ENCODE assay signal across 28 cellular contexts in genomic region chr10:68790476-68790875, GRCh38.
"Had no signal": no experiment of that assay in that cellular context is flagged by ENCODE, and none has a peak within 500 bp of the region (broad histone marks: within the 10 kb centered on the region; RNA-seq: fewer than 3 reads in every experiment).

No MANE protein-coding gene starts in this region.

- H2AFZ ChIP-seq: neural progenitor cell had no signal

- H3K27me3 ChIP-seq: neural progenitor cell, pancreas, right lobe of liver, sigmoid colon, stomach, thyroid gland, tibial nerve, upper lobe of left lung, uterus had no signal

- DNase-seq: naive thymus-derived CD4-positive, alpha-beta T cell; natural killer cell; occipital lobe; pancreas; posterior cingulate gyrus; psoas muscle; right cardiac atrium; right lobe of liver; sigmoid colon; small intestine; stimulated activated CD4-positive, alpha-beta T cell treated with anti-CD3 and anti-CD28 coated beads, Interleukin-15, amount 100 ng/mL, for 24 hours; stimulated activated CD4-positive, alpha-beta T cell treated with anti-CD3 and anti-CD28 coated beads, Interleukin-2, amount 100 ng/mL, for 24 hours; stimulated activated CD4-positive, alpha-beta T cell treated with anti-CD3 and anti-CD28 coated beads, Interleukin-2, amount 100 ng/mL, for 48 hours; stimulated activated CD4-positive, alpha-beta T cell treated with anti-CD3 and anti-CD28 coated beads, Interleukin-4, amount 100 ng/mL, for 24 hours; stimulated activated naive B cell treated with anti-CD40 and anti-IgM and Interleukin-4, amounts not matched to agents 10 μg/mL and 1 μg/mL and 100 μg/mL, for 72 hours; stimulated activated naive CD4-positive, alpha-beta T cell treated with Interleukin-2 at 50 U/mL for 16 hours; stomach; thyroid gland; trophoblast cell; upper lobe of left lung; uterus had no signal

- H3K9me3 ChIP-seq: pancreas, psoas muscle, right lobe of liver, sigmoid colon, stomach, thoracic aorta, thyroid gland, tibial nerve, upper lobe of left lung, uterus had no signal

- H3K4me1 Mint-ChIP-seq: naive thymus-derived CD4-positive, alpha-beta T cell; nephron; neural progenitor cell; stimulated activated effector memory CD8-positive, alpha-beta T cell treated with anti-CD3 and anti-CD28 coated beads, Interleukin-12 subunit alpha, Interleukin-12 subunit beta, amount 100 ng/mL, for 72 hours; stimulated activated naive B cell treated with anti-CD40 and anti-IgM and Interleukin-4, amounts not matched to agents 10 μg/mL and 1 μg/mL and 100 μg/mL, for 72 hours had no signal

- H3K9me3 Mint-ChIP-seq: natural killer cell; nephron; neural progenitor cell; stimulated activated effector memory CD8-positive, alpha-beta T cell treated with anti-CD3 and anti-CD28 coated beads, Interleukin-12 subunit alpha, Interleukin-12 subunit beta, amount 100 ng/mL, for 72 hours; stimulated activated naive B cell treated with anti-CD40 and anti-IgM and Interleukin-4, amounts not matched to agents 10 μg/mL and 1 μg/mL and 100 μg/mL, for 72 hours; stimulated activated naive CD8-positive, alpha-beta T cell treated with anti-CD3 and anti-CD28 coated beads, Interleukin-15, Interleukin-2, amounts not matched to agents 100 ng/mL and 50 ng/mL, for 24 hours had no signal

- ATAC-seq: naive thymus-derived CD4-positive, alpha-beta T cell; natural killer cell; pancreas; psoas muscle; right cardiac atrium; right lobe of liver; stimulated activated effector memory CD8-positive, alpha-beta T cell treated with anti-CD3 and anti-CD28 coated beads, Interleukin-12 subunit alpha, Interleukin-12 subunit beta, amount 100 ng/mL, for 72 hours; stimulated activated naive B cell treated with anti-CD40 and anti-IgM and Interleukin-4, amounts not matched to agents 10 μg/mL and 1 μg/mL and 100 μg/mL, for 72 hours had no signal

- H3K27ac Mint-ChIP-seq: naive thymus-derived CD4-positive, alpha-beta T cell; natural killer cell; nephron; neural progenitor cell; stimulated activated effector memory CD8-positive, alpha-beta T cell treated with anti-CD3 and anti-CD28 coated beads, Interleukin-12 subunit alpha, Interleukin-12 subunit beta, amount 100 ng/mL, for 72 hours; stimulated activated naive B cell treated with anti-CD40 and anti-IgM and Interleukin-4, amounts not matched to agents 10 μg/mL and 1 μg/mL and 100 μg/mL, for 72 hours; stimulated activated naive CD8-positive, alpha-beta T cell treated with anti-CD3 and anti-CD28 coated beads, Interleukin-15, Interleukin-2, amounts not matched to agents 100 ng/mL and 50 ng/mL, for 24 hours had no signal

- H3K4me3 Mint-ChIP-seq: naive thymus-derived CD4-positive, alpha-beta T cell; natural killer cell; nephron; neural progenitor cell; stimulated activated effector memory CD8-positive, alpha-beta T cell treated with anti-CD3 and anti-CD28 coated beads, Interleukin-12 subunit alpha, Interleukin-12 subunit beta, amount 100 ng/mL, for 72 hours; stimulated activated naive B cell treated with anti-CD40 and anti-IgM and Interleukin-4, amounts not matched to agents 10 μg/mL and 1 μg/mL and 100 μg/mL, for 72 hours; stimulated activated naive CD8-positive, alpha-beta T cell treated with anti-CD3 and anti-CD28 coated beads, Interleukin-15, Interleukin-2, amounts not matched to agents 100 ng/mL and 50 ng/mL, for 24 hours had no signal

- H3K4me2 ChIP-seq: neural progenitor cell had no signal

- H3K27me3 Mint-ChIP-seq: naive thymus-derived CD4-positive, alpha-beta T cell; progenitor cell of endocrine pancreas; stimulated activated naive B cell treated with anti-CD40 and anti-IgM and Interleukin-4, amounts not matched to agents 10 μg/mL and 1 μg/mL and 100 μg/mL, for 72 hours; stimulated activated naive CD8-positive, alpha-beta T cell treated with anti-CD3 and anti-CD28 coated beads, Interleukin-15, Interleukin-2, amounts not matched to agents 100 ng/mL and 50 ng/mL, for 24 hours had no signal

- H3K4me1 ChIP-seq: neural progenitor cell, pancreas, psoas muscle, sigmoid colon, stomach, thyroid gland, tibial nerve, upper lobe of left lung, uterus had no signal

- H3K4me3 ChIP-seq: neural progenitor cell, pancreas, psoas muscle, right lobe of liver, sigmoid colon, stomach, thoracic aorta, thyroid gland, tibial nerve, upper lobe of left lung, uterus had no signal

- H3K27ac ChIP-seq: neural progenitor cell, pancreas, psoas muscle, right lobe of liver, sigmoid colon, stomach, thoracic aorta, thyroid gland, tibial nerve, upper lobe of left lung, uterus had no signal

- H3K9ac ChIP-seq: neural progenitor cell had no signal

- H3K36me3 ChIP-seq: uterus had no signal
